12 cellular contexts compared by ENCODE assay signal in the genomic region with DNA sequence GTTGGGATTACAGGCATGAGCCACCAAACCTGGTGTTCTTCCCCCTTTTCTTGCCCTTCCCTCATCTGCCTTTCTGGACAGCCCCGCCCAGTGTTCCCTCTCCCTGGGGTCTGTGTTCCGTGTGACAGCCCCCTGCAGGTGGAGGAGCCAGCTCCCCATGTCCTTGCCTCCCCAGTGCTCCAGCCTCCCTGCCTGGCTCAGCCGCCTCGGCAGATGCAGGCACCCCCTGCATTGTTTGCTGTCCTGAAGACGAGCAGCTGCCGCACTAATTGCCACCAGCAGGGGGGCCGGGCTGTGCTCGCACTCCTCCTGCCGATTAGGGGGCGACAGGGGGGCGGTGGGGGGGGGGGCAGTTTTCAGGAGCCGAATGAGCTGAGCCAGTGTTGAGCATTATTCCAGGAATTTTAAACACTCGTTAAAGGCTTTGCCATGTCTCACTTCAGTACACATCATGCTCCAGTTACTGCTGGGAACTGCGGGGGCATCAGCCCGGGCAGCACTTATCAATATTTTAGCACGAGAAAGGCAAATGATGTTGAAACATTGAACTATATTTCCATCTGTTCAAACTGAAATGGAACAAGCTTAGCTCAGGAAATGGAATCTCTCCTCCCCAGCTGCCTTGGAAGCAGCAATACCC. TPM values are rescaled to one million over a fixed set of nuclear protein-coding genes. Genes with fewer than 3 reads are reported as not detected.
DNase-seq lines count a peak whose midpoint lies in the region; FAIRE-seq and TF ChIP-seq lines count a peak whose summit lies in the region.
"Had no signal": no experiment of that assay in that cellular context is flagged by ENCODE, and none has a peak within 500 bp of the region (broad histone marks: within the 10 kb centered on the region; RNA-seq: fewer than 3 reads in every experiment).

No MANE protein-coding gene starts in this region.

- H3K4me1 ChIP-seq in CD4-positive, alpha-beta memory T cell (ENCODE audit: insufficient read depth, low read length): no peaks in the 10 kb centered on the region

- peak; percentile 20 for FAIRE-seq in GM12891 (lab: Jason Lieb, UNC)
- FAIRE-seq in GM19239 (lab: Jason Lieb, UNC): no peak
- FAIRE-seq: H54 had no signal

- H3K4me3 Mint-ChIP-seq in CD4-positive, alpha-beta memory T cell: no peak overlapping the region
- H3K4me3 Mint-ChIP-seq: activated T-helper 17 cell treated with anti-CD3 and anti-CD28 coated beads, Interleukin-2, amount 50 U/mL, for 72 hours had no signal

- no peaks in the 10 kb centered on the region for H3K36me3 ChIP-seq in CD4-positive, alpha-beta memory T cell (ENCODE audit: insufficient read depth, low read length)
- H3K36me3 ChIP-seq in MG63: no peaks in the 10 kb centered on the region

- CTCF ChIA-PET in CD4-positive, alpha-beta memory T cell (lab: Charles Lee; ENCODE audit: partially characterized antibody): interaction anchor here (1.6 to 1.8 kb wide), 2 partner anchors 9 to 17 kb away, joined by 5 to 6 read pairs; no protein-coding TSS in a partner anchor

- intact Hi-C loops in CD4-positive, alpha-beta memory T cell (cut with micrococcal nuclease): no loop called here

- H3K4me1 Mint-ChIP-seq in CD4-positive, alpha-beta memory T cell: no peaks in the 10 kb centered on the region
- H3K4me1 Mint-ChIP-seq: activated T-helper 17 cell treated with anti-CD3 and anti-CD28 coated beads, Interleukin-2, amount 50 U/mL, for 72 hours had no signal

- no peak overlapping the region for H3K4me3 ChIP-seq in CD4-positive, alpha-beta memory T cell (ENCODE audit: low read length in 2 of 2)
- no peak overlapping the region for H3K4me3 ChIP-seq in MG63

- H3K9me3 Mint-ChIP-seq in CD4-positive, alpha-beta memory T cell: peaks cover 0 to 1% (median 0%) of the 10 kb centered on the region in 8 donors
- H3K9me3 Mint-ChIP-seq: activated T-helper 17 cell treated with anti-CD3 and anti-CD28 coated beads, Interleukin-2, amount 50 U/mL, for 72 hours had no signal

- POLR2A ChIA-PET in CD4-positive, alpha-beta memory T cell (lab: Charles Lee; ENCODE audit: partially characterized antibody): no interaction called here

- TF ChIP-seq POLR2A in GM12891 (IDR thresholded peaks at IDR 0.05; ENCODE audit: low read depth, low read length): no peak
- no peak for TF ChIP-seq POLR2A in erythroblast (IDR thresholded peaks at IDR 0.05; ENCODE audit: low read length)

- H3K27ac ChIP-seq in CD4-positive, alpha-beta memory T cell (ENCODE audit: low read depth, low read length): no peak overlapping the region

- no peaks in the 10 kb centered on the region for H3K27me3 ChIP-seq in CD4-positive, alpha-beta memory T cell (ENCODE audit: insufficient read depth, low read length)
- no peaks in the 10 kb centered on the region for H3K27me3 ChIP-seq in MG63

- no peaks in the 10 kb centered on the region for H3K36me3 Mint-ChIP-seq in CD4-positive, alpha-beta memory T cell

- DNase-seq in AG08395 (ENCODE audit: low spot score) (peak; percentile 34), GM12891 (ENCODE audit: insufficient read length, low spot score) (no peak), NCI-H69 (lab: John Stamatoyannopoulos, UW) (peak; percentile 92), fibroblast of peridontal ligament (ENCODE audit: extremely low read depth) (peak; percentile 36), GM19239 (ENCODE audit: insufficient read length, low spot score) (no peak), MG63 (no peak), erythroblast (lab: John Stamatoyannopoulos, UW) (no peak)
- DNase-seq in CD4-positive, alpha-beta memory T cell: no peak

- peaks cover 12 to 21% of the 10 kb centered on the region in 2 donors for H3K27me3 Mint-ChIP-seq in CD4-positive, alpha-beta memory T cell

- no peaks in the 10 kb centered on the region for H3K9me3 ChIP-seq in CD4-positive, alpha-beta memory T cell (ENCODE audit: control insufficient read depth in 1 of 2, low read length in 2 of 2)
- H3K9me3 ChIP-seq in MG63: no peaks in the 10 kb centered on the region

- no peak overlapping the region for H3K27ac Mint-ChIP-seq in CD4-positive, alpha-beta memory T cell
- H3K27ac Mint-ChIP-seq: activated T-helper 17 cell treated with anti-CD3 and anti-CD28 coated beads, Interleukin-2, amount 50 U/mL, for 72 hours had no signal

TF ChIP-seq in GM12891, 5 proteins besides CTCF, POLR2A, EP300 and RAD21:
- TF ChIP-seq POU2F2 (IDR thresholded peaks at IDR 0.05; ENCODE audit: low read depth, low read length) (no peak), TAF1 (IDR thresholded peaks at IDR 0.05; ENCODE audit: low read depth, low read length) (no peak), SPI1 (IDR thresholded peaks at IDR 0.05; ENCODE audit: low read depth, low read length) (no peak), PAX5 (IDR thresholded peaks at IDR 0.05; ENCODE audit: insufficient read depth, low read length, severe bottlenecking) (no peak), POLR2AphosphoS5 (IDR thresholded peaks at IDR 0.05; ENCODE audit: low read depth, low read length) (no peak)

RNA-seq across cellular contexts. Expression of a gene that starts 23.3 kb away (rescaled TPM):
- 0.17 TPM for polyA plus RNA-seq in GM12891 (2012; ENCODE audit: low read depth, missing spikeins)
- not detected for total RNA-seq in CD4-positive, alpha-beta memory T cell
- not detected for polyA plus RNA-seq in CD4-positive, alpha-beta memory T cell
- not detected in 2 replicates for total RNA-seq in MG63 (2014; rRNA removed; shearing (Covaris generic); ENCODE audit: low replicate concordance)
- total RNA-seq: activated T-helper 17 cell treated with anti-CD3 and anti-CD28 coated beads, Interleukin-2, amount 50 U/mL, for 72 hours; Daoy; mammary epithelial cell had no signal
- polyA plus RNA-seq: mammary epithelial cell had no signal

RNA-seq across cellular contexts. Expression of a gene that starts 44.4 kb away (rescaled TPM):
- polyA plus RNA-seq in GM12891 (2012; ENCODE audit: low read depth, missing spikeins): not detected
- total RNA-seq in CD4-positive, alpha-beta memory T cell: not detected
- polyA plus RNA-seq in CD4-positive, alpha-beta memory T cell: not detected
- total RNA-seq in MG63 (2014; rRNA removed; shearing (Covaris generic); ENCODE audit: low replicate concordance): 5.2 and 14.0 TPM in 2 replicates
- total RNA-seq: activated T-helper 17 cell treated with anti-CD3 and anti-CD28 coated beads, Interleukin-2, amount 50 U/mL, for 72 hours; mammary epithelial cell had no signal

Comparison
In these comparisons a context has a peak if more than half of its experiments do, and no peak if none do; other contexts are left out.
1. DNase-seq: peak in AG08395 (single experiment), NCI-H69 (single experiment) and fibroblast of peridontal ligament (single experiment); none in GM12891 (single experiment), CD4-positive, alpha-beta memory T cell (0 of 5), GM19239 (single experiment), MG63 (single experiment) and erythroblast (0 of 2).